ENCODE assay signal across 22 cellular contexts in the genomic region with DNA sequence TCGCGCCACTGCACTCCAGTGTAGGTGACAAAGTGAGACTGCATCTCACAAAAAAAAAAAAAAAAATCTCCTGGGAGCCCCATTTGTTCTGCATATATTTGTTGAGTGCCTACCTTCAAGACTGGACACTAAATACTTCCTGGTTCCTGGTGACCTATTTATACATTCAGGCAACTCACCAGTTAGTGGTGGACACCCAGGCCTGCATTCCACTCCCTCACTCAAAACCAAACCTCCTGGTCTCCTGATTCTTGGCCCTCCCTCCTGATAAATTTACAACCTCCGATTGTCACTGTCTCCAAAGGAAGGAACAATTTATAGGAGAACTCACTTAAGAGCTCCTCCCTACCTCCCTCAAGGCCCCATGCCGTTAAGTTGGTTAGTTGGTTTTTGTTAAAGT. TPM values are rescaled to one million over a fixed set of nuclear protein-coding genes. Genes with fewer than 3 reads are reported as not detected.
DNase-seq lines count a peak whose midpoint lies in the region; TF ChIP-seq lines count a peak whose summit lies in the region.
"Had no signal": no experiment of that assay in that cellular context is flagged by ENCODE, and none has a peak within 500 bp of the region (broad histone marks: within the 10 kb centered on the region; RNA-seq: fewer than 3 reads in every experiment).

No MANE protein-coding gene starts in this region.

- H3K4me1 ChIP-seq in testis: no peaks in the 10 kb centered on the region

- intact Hi-C loops in testis (cut with DNase I; ENCODE audit: low total_unique reads): no loop called here

- H3K27me3 Mint-ChIP-seq in immature natural killer cell (ENCODE audit: low read depth in 3 of 3): peaks cover 10 to 21% (median 13%) of the 10 kb centered on the region in 3 donors
- H3K27me3 Mint-ChIP-seq: activated CD4-positive, alpha-beta T cell treated with anti-CD3 and anti-CD28 coated beads for 36 hours; activated naive CD8-positive, alpha-beta T cell treated with anti-CD3 and anti-CD28 coated beads, Interleukin-2, amount 50 U/mL, for 24 hours had no signal

- no peaks in the 10 kb centered on the region for H3K27me3 ChIP-seq in testis
- H3K27me3 ChIP-seq: upper lobe of left lung had no signal

- no peaks in the 10 kb centered on the region for H3K36me3 ChIP-seq in testis (ENCODE audit: low read depth, missing control alignments)

- no peak overlapping the region for H3K4me3 ChIP-seq in testis
- H3K4me3 ChIP-seq: lung, upper lobe of left lung had no signal

- peak overlapping the region in 4 of 6 donors; percentile 25 to 79 (median 56) for H3K27ac Mint-ChIP-seq in immature natural killer cell
- H3K27ac Mint-ChIP-seq: activated CD4-positive, alpha-beta T cell treated with anti-CD3 and anti-CD28 coated beads for 36 hours; activated naive CD8-positive, alpha-beta T cell treated with anti-CD3 and anti-CD28 coated beads, Interleukin-2, amount 50 U/mL, for 24 hours; activated T-helper 1 cell treated with anti-CD3 and anti-CD28 coated beads, Interleukin-12 subunit alpha, Interleukin-12 subunit beta, Interleukin-2, Interleukin-4 antibody, amounts not matched to agents 30 ng/mL and 10 ng/mL and 1 ng/mL, durations not matched to agents 14 hours and 24 hours and 36 hours had no signal

- peaks cover 0 to 3% (median 0%) of the 10 kb centered on the region in 3 donors for H3K36me3 Mint-ChIP-seq in immature natural killer cell

- DNase-seq in ELF-1 (ENCODE audit: low read depth, low spot score): peak; percentile 24
- DNase-seq in M059J (ENCODE audit: low read depth): peak; percentile 16
- no peak for DNase-seq in immature natural killer cell
- peak; percentile 54 for DNase-seq in renal cortical epithelial cell (ENCODE audit: low read depth)
- no peak for DNase-seq in testis
- DNase-seq in GOT3 (lab: John Stamatoyannopoulos, UW): no peak
- DNase-seq in caudate nucleus (lab: John Stamatoyannopoulos, UW): no peak
- DNase-seq: activated CD4-positive, alpha-beta T cell treated with anti-CD3 and anti-CD28 coated beads for 36 hours; activated naive CD8-positive, alpha-beta T cell treated with anti-CD3 and anti-CD28 coated beads, Interleukin-2, amount 50 U/mL, for 24 hours; COR-L47; cortex of kidney; foreskin fibroblast; hippocampal formation; KBM-7; NCI-H187 treated with DMSO at 0.1 percent for 48 hours; NCI-H345; SIG-M5; stimulated activated CD4-positive, alpha-beta T cell treated with anti-CD3 and anti-CD28 coated beads, Interleukin-2, amount 100 ng/mL, for 48 hours; stimulated activated naive CD4-positive, alpha-beta T cell treated with Interleukin-2 at 50 U/mL for 16 hours; upper lobe of left lung had no signal

- no peak for TF ChIP-seq POLR2A in testis (IDR thresholded peaks at IDR 0.05)

- H3K27ac ChIP-seq in testis (no peak overlapping the region), caudate nucleus (ENCODE audit: low read depth, low read length) (no peak overlapping the region)
- H3K27ac ChIP-seq: upper lobe of left lung had no signal

- TF ChIP-seq CTCF in testis (IDR thresholded peaks at IDR 0.05): no peak

- peaks cover 41 to 69% of the 10 kb centered on the region in 2 donors for H3K4me1 Mint-ChIP-seq in immature natural killer cell

- 78 to 83% methylated on average over 4 of the region's 4 CpGs for WGBS in testis, 2 donors

- H3K4me3 Mint-ChIP-seq in immature natural killer cell: peak overlapping the region in 3 of 5 donors; percentile 15 to 33 (median 28)
- H3K4me3 Mint-ChIP-seq: activated CD4-positive, alpha-beta T cell treated with anti-CD3 and anti-CD28 coated beads for 36 hours; activated naive CD8-positive, alpha-beta T cell treated with anti-CD3 and anti-CD28 coated beads, Interleukin-2, amount 50 U/mL, for 24 hours; activated T-helper 1 cell treated with anti-CD3 and anti-CD28 coated beads, Interleukin-12 subunit alpha, Interleukin-12 subunit beta, Interleukin-2, Interleukin-4 antibody, amounts not matched to agents 30 ng/mL and 10 ng/mL and 1 ng/mL, durations not matched to agents 14 hours and 24 hours and 36 hours had no signal

- no peaks in the 10 kb centered on the region for H3K9me3 ChIP-seq in testis
- H3K9me3 ChIP-seq: upper lobe of left lung had no signal

- H3K9me3 Mint-ChIP-seq in immature natural killer cell: no peaks in the 10 kb centered on the region
- H3K9me3 Mint-ChIP-seq: activated naive CD8-positive, alpha-beta T cell treated with anti-CD3 and anti-CD28 coated beads, Interleukin-2, amount 50 U/mL, for 24 hours; activated T-helper 1 cell treated with anti-CD3 and anti-CD28 coated beads, Interleukin-12 subunit alpha, Interleukin-12 subunit beta, Interleukin-2, Interleukin-4 antibody, amounts not matched to agents 30 ng/mL and 10 ng/mL and 1 ng/mL, durations not matched to agents 14 hours and 24 hours and 36 hours had no signal

RNA-seq across cellular contexts. Expression of a gene that starts 3.1 kb away (rescaled TPM):
- total RNA-seq in M059J (2014; rRNA removed; shearing (Covaris generic)): 26.8 and 34.8 TPM in 2 replicates
- polyA plus RNA-seq in immature natural killer cell (10 to 100 TPM; 18.7 to 33.4 (median 28.8) TPM), testis (ENCODE audit: insufficient read depth, low read depth, low replicate concordance) (9.0 TPM)
- total RNA-seq in renal cortical epithelial cell (43.6 and 78.5 TPM in 2 replicates), testis (10 to 100 TPM; 15.6 to 17.1 TPM)

RNA-seq across cellular contexts. Expression of a gene that starts 10.0 kb away (rescaled TPM):
- total RNA-seq in M059J (2014; rRNA removed; shearing (Covaris generic)): 10.0 and 14.1 TPM in 2 replicates
- polyA plus RNA-seq in immature natural killer cell (1 to 10 TPM; 1.1 to 5.7 (median 4.5) TPM), testis (ENCODE audit: insufficient read depth, low read depth, low replicate concordance) (3.2 TPM)
- total RNA-seq in renal cortical epithelial cell (20.7 and 25.3 TPM in 2 replicates), testis (1 to 10 TPM; 9.5 to 9.7 TPM)

Comparison
In these comparisons a context has a peak if more than half of its experiments do, and no peak if none do; other contexts are left out.
1. DNase-seq: peak in ELF-1 (single experiment), M059J (single experiment) and renal cortical epithelial cell (single experiment); none in immature natural killer cell (0 of 3), testis (single experiment), GOT3 (single experiment) and caudate nucleus (0 of 61).